In genomic region chr6:169961772-169962561, GRCh38 we compare ENCODE assay signal across 8 cellular contexts.
A peak's percentile ranks its signal among the peaks of the same experiment; 100 is the strongest.
DNase-seq lines count a peak whose midpoint lies in the region; ATAC-seq and TF ChIP-seq lines count a peak whose summit lies in the region.
"Had no signal": no experiment of that assay in that cellular context is flagged by ENCODE, and none has a peak within 500 bp of the region (broad histone marks: within the 10 kb centered on the region; RNA-seq: fewer than 3 reads in every experiment).

No MANE protein-coding gene starts in this region.

- H3K9me3 ChIP-seq in ectodermal cell (ENCODE audit: control insufficient read depth, low read length), result no peaks in the 10 kb centered on the region
- no peaks in the 10 kb centered on the region for H3K9me3 ChIP-seq in suprapubic skin

- peak overlapping the region; percentile 9 for H3K27ac Mint-ChIP-seq in mesothelial cell of epicardium
- H3K27ac Mint-ChIP-seq: IgD-negative memory B cell had no signal

- no peaks in the 10 kb centered on the region for H3K9me3 Mint-ChIP-seq in mesothelial cell of epicardium
- H3K9me3 Mint-ChIP-seq: IgD-negative memory B cell had no signal

- H3K27ac ChIP-seq in ectodermal cell (ENCODE audit: insufficient read depth, low read depth, low read length, poor library complexity, severe bottlenecking), result no peak overlapping the region
- no peak overlapping the region for H3K27ac ChIP-seq in suprapubic skin

- no peak for TF ChIP-seq POLR2A in suprapubic skin (IDR thresholded peaks at IDR 0.05)

- H3K4me3 ChIP-seq in ectodermal cell (ENCODE audit: insufficient read depth, low read depth, low read length) (peak overlapping the region; percentile 42), suprapubic skin (peak overlapping the region; percentile 44)

- peaks cover 11% of the 10 kb centered on the region for H3K36me3 Mint-ChIP-seq in mesothelial cell of epicardium
- H3K36me3 Mint-ChIP-seq: IgD-negative memory B cell had no signal

- H3K27me3 ChIP-seq in ectodermal cell (ENCODE audit: control insufficient read depth, insufficient read depth, low read length, poor library complexity, severe bottlenecking), result peaks cover 21% of the 10 kb centered on the region
- H3K27me3 ChIP-seq in suprapubic skin, result peaks cover 7% of the 10 kb centered on the region

- DNase-seq in activated CD4-positive, alpha-beta T cell treated with anti-CD3 and anti-CD28 coated beads, Interleukin-2, amount 50 U/mL, for 1 hour, result peak; percentile 17
- DNase-seq in mesothelial cell of epicardium (ENCODE audit: low spot score in 2 of 2, unreplicated experiment in 2 of 2), result peak in 1 of 2 experiments; percentile 69
- DNase-seq in suprapubic skin (ENCODE audit: low spot score in 2 of 2), result peak; percentile 68 to 81
- DNase-seq in globus pallidus (ENCODE audit: low spot score), result no peak

- 12 to 15% methylated on average over 75 of the region's 75 CpGs for WGBS in ectodermal cell, 2 experiments
- 33% methylated on average over 30 of the region's 75 CpGs for WGBS in suprapubic skin

- peak overlapping the region; percentile 69 for H3K4me3 Mint-ChIP-seq in mesothelial cell of epicardium

- ATAC-seq in HG02973 (IDR thresholded peaks at IDR 0.05; ENCODE audit: unreplicated experiment) (no peak), HG03280 (IDR thresholded peaks at IDR 0.05; ENCODE audit: unreplicated experiment) (no peak)

- H3K27me3 Mint-ChIP-seq in mesothelial cell of epicardium (ENCODE audit: low read depth), result peaks cover 5% of the 10 kb centered on the region

- peaks cover 25% of the 10 kb centered on the region for H3K4me1 Mint-ChIP-seq in mesothelial cell of epicardium

- TF ChIP-seq CTCF in mesothelial cell of epicardium (IDR thresholded peaks at IDR 0.05; ENCODE audit: unreplicated experiment), result peak; percentile 49
- TF ChIP-seq CTCF in suprapubic skin (IDR thresholded peaks at IDR 0.05), result peak in 1 of 2 donors; percentile 37

- no peak for TF ChIP-seq EP300 in suprapubic skin (IDR thresholded peaks at IDR 0.05)

- peaks cover 12% of the 10 kb centered on the region for H3K4me1 ChIP-seq in ectodermal cell (ENCODE audit: control insufficient read depth, insufficient read depth, low read length)
- H3K4me1 ChIP-seq in suprapubic skin, result peaks cover 25% of the 10 kb centered on the region

- H3K36me3 ChIP-seq in ectodermal cell (ENCODE audit: control insufficient read depth, insufficient read depth, low read length) (no peaks in the 10 kb centered on the region), suprapubic skin (no peaks in the 10 kb centered on the region)
